In genomic region chr10:133497363-133497762, GRCh38 we compare ENCODE assay signal across 9 cellular contexts. TPM values are rescaled to one million over a fixed set of nuclear protein-coding genes. Genes with fewer than 3 reads are reported as not detected.
DNase-seq lines count a peak whose midpoint lies in the region; ATAC-seq, FAIRE-seq and TF ChIP-seq lines count a peak whose summit lies in the region.
"Not testable (repeated sequence)": the region's sequence is repeated elsewhere in the genome, so short reads cannot be mapped to it uniquely, and the experiment has no call there.
"Had no signal": no experiment of that assay in that cellular context is flagged by ENCODE, and none has a peak within 500 bp of the region (broad histone marks: within the 10 kb centered on the region; RNA-seq: fewer than 3 reads in every experiment).

No MANE protein-coding gene starts in this region.

- TF ChIP-seq CTCF in BJ (IDR thresholded peaks at IDR 0.05; ENCODE audit: insufficient read depth, low read depth, low read length) = peak; percentile 47
- peak; percentile 34; the same call in 1 of the 2 replicates for TF ChIP-seq CTCF in GM12875 (IDR thresholded peaks at IDR 0.05; ENCODE audit: borderline replicate concordance, insufficient read depth, low read depth, low read length)
- TF ChIP-seq CTCF in Loucy (conservative IDR thresholded peaks at IDR 0.05; ENCODE audit: low read length) = peak; percentile 40
- TF ChIP-seq CTCF in RWPE2 (IDR thresholded peaks at IDR 0.05; ENCODE audit: poor library complexity, severe bottlenecking) = peak; percentile 41
- peak; percentile 25 for TF ChIP-seq CTCF in astrocyte (IDR thresholded peaks at IDR 0.05; ENCODE audit: insufficient read depth, low read depth, low read length)
- TF ChIP-seq CTCF in epithelial cell of proximal tubule (conservative IDR thresholded peaks at IDR 0.05; ENCODE audit: low read depth, low read length) = peak; percentile 35

- H3K27me3 Mint-ChIP-seq in astrocyte (ENCODE audit: low read depth, unreplicated experiment) = peaks cover 19% of the 10 kb centered on the region

- H2AFZ ChIP-seq in Loucy (ENCODE audit: low read length); astrocyte (ENCODE audit: low read depth, low read length): not testable (repeated sequence)

- CTCF ChIA-PET in BJ (lab: Yijun Ruan, JAX) = interaction anchor here (1.4 to 2.1 kb wide), 2 partner anchors 9 to 168 kb away, joined by 3 to 13 read pairs; no protein-coding TSS in a partner anchor

- not testable (repeated sequence) for H3F3A ChIP-seq in Loucy (ENCODE audit: low read depth)

- H3K36me3 ChIP-seq in BJ (ENCODE audit: control insufficient read depth, insufficient read depth, low read length); RWPE2 (ENCODE audit: low read depth); astrocyte (ENCODE audit: insufficient read depth, low read length): not testable (repeated sequence)
- H3K36me3 ChIP-seq in Loucy (ENCODE audit: insufficient read depth, low read length) = peaks cover 12% of the 10 kb centered on the region; the same call in 1 of the 2 replicates

- not testable (repeated sequence) for ATAC-seq in RWPE2 (ENCODE audit: low read depth)

- peaks cover 18% of the 10 kb centered on the region for H3K9me3 Mint-ChIP-seq in astrocyte (ENCODE audit: unreplicated experiment)

- H3K27ac ChIP-seq in RWPE2 (ENCODE audit: poor library complexity, severe bottlenecking); astrocyte (ENCODE audit: low read depth, low read length): not testable (repeated sequence)

- FAIRE-seq in astrocyte (lab: Jason Lieb, UNC) = not testable (repeated sequence)

- H3K4me1 ChIP-seq in Loucy (ENCODE audit: insufficient read depth, low read length, poor library complexity, severe bottlenecking); RWPE2 (ENCODE audit: insufficient read depth, poor library complexity, severe bottlenecking); astrocyte (ENCODE audit: insufficient read depth, low read length): not testable (repeated sequence)

- H4K20me1 ChIP-seq in Loucy (ENCODE audit: insufficient read depth, low read length, poor library complexity, severe bottlenecking); astrocyte (ENCODE audit: insufficient read depth, low read length): not testable (repeated sequence)

- H3K27me3 ChIP-seq in BJ (ENCODE audit: control insufficient read depth, insufficient read depth, low read length); Loucy (ENCODE audit: insufficient read depth, low read length, poor library complexity, severe bottlenecking); RWPE2 (ENCODE audit: insufficient read depth, poor library complexity, severe bottlenecking); astrocyte (ENCODE audit: insufficient read depth, low read length): not testable (repeated sequence)

- H3K4me3 Mint-ChIP-seq in astrocyte (ENCODE audit: unreplicated experiment) = not testable (repeated sequence)

- not testable (repeated sequence) for DNase-seq in BJ (ENCODE audit: low read depth); RWPE2 (ENCODE audit: low spot score); astrocyte (ENCODE audit: low read depth); epithelial cell of proximal tubule (ENCODE audit: low read depth)
- DNase-seq in iris pigment epithelial cell (ENCODE audit: low read depth) = peak; percentile 10
- DNase-seq in stimulated activated CD8-positive, alpha-beta memory T cell treated with anti-CD3 and anti-CD28 coated beads, Interleukin-4, amount 100 ng/mL, for 48 hours = peak; percentile 34

- not testable (repeated sequence) for H3K9ac ChIP-seq in Loucy (ENCODE audit: low read depth, low read length, poor library complexity, severe bottlenecking); astrocyte (ENCODE audit: low read length)

- not testable (repeated sequence) for H3K9me2 ChIP-seq in Loucy (replicated peaks; ENCODE audit: low read depth, low read length)

- POLR2A ChIA-PET in BJ (lab: Charles Lee) = not testable (repeated sequence)

- H3K4me1 Mint-ChIP-seq in astrocyte (ENCODE audit: low read depth, unreplicated experiment) = not testable (repeated sequence)

- not testable (repeated sequence) for H3K27ac Mint-ChIP-seq in astrocyte (ENCODE audit: unreplicated experiment)

- not testable (repeated sequence) for H3K79me2 ChIP-seq in Loucy (ENCODE audit: insufficient read depth, low read length); astrocyte (ENCODE audit: insufficient read depth, low read length)

- not testable (repeated sequence) for H3K4me3 ChIP-seq in BJ (ENCODE audit: low read depth, low read length); GM12875 (ENCODE audit: low read depth, low read length); Loucy (ENCODE audit: low read length, poor library complexity, severe bottlenecking); RWPE2 (ENCODE audit: severe bottlenecking); astrocyte (ENCODE audit: insufficient read depth, low read depth, low read length); epithelial cell of proximal tubule (ENCODE audit: low read depth, low read length)

- not testable (repeated sequence) for H3K4me2 ChIP-seq in Loucy (ENCODE audit: low read depth, low read length, poor library complexity, severe bottlenecking); astrocyte (ENCODE audit: low read length)

- H3K36me3 Mint-ChIP-seq in astrocyte (ENCODE audit: low read depth, unreplicated experiment) = not testable (repeated sequence)

- H3K9me3 ChIP-seq in Loucy (ENCODE audit: insufficient read depth, low read depth, low read length); RWPE2 (ENCODE audit: severe bottlenecking); astrocyte (ENCODE audit: insufficient read depth, low read depth, low read length): not testable (repeated sequence)

RNA-seq across cellular contexts. Expression of gene CYP2E1, which starts 29.8 kb away (rescaled TPM):
- polyA plus RNA-seq in BJ (2011; rRNA removed) = 1.3 and 1.9 TPM in 2 replicates
- polyA minus RNA-seq in BJ (2011; rRNA and poly(A)+ RNA removed) = 0.36 and 0.38 TPM in 2 replicates
- total RNA-seq in astrocyte (2.2 TPM in 2 replicates), epithelial cell of proximal tubule (0.17 and 1.1 TPM in 2 replicates)
- total RNA-seq: lung microvascular endothelial cell had no signal

RNA-seq across cellular contexts. Expression of gene SCART1, which starts 43.6 kb away (rescaled TPM):
- 0.89 and 1.3 TPM in 2 replicates for polyA plus RNA-seq in BJ (2011; rRNA removed)
- polyA minus RNA-seq in BJ (2011; rRNA and poly(A)+ RNA removed) = 1.9 and 2.3 TPM in 2 replicates
- 0.43 and 0.50 TPM in 2 replicates for total RNA-seq in astrocyte
- 0.14 and 1.3 TPM in 2 replicates for total RNA-seq in epithelial cell of proximal tubule
